29 cellular contexts compared by ENCODE assay signal in genomic region chr3:88707837-88708236, GRCh38.
"Had no signal": no experiment of that assay in that cellular context is flagged by ENCODE, and none has a peak within 500 bp of the region (broad histone marks: within the 10 kb centered on the region; RNA-seq: fewer than 3 reads in every experiment).

No MANE protein-coding gene starts in this region.

- H3K36me3 ChIP-seq: left lung, lower lobe of right lung, neural progenitor cell, neutrophil, right atrium auricular region, right lobe of liver, tibial nerve, vagina had no signal

- H3K9me3 Mint-ChIP-seq: nephron progenitor cell, neural progenitor cell, type B pancreatic cell had no signal

- H3K27ac Mint-ChIP-seq: mesothelial cell of epicardium; naive B cell; natural killer cell; nephron progenitor cell; neural progenitor cell; progenitor cell of endocrine pancreas; stimulated activated memory B cell treated with anti-CD40 and anti-IgM and Interleukin-4, amounts not matched to agents 10 μg/mL and 1 μg/mL and 100 μg/mL, for 72 hours; stimulated activated naive CD8-positive, alpha-beta T cell treated with anti-CD3 and anti-CD28 coated beads, Interleukin-15, amount 100 ng/mL, for 72 hours; type B pancreatic cell had no signal

- H3K27me3 ChIP-seq: hepatocyte, left lung, neural progenitor cell, neutrophil, right atrium auricular region, right lobe of liver, tibial nerve, vagina had no signal

- H3K27ac ChIP-seq: hepatocyte, left lung, lower lobe of right lung, neural progenitor cell, neutrophil, right atrium auricular region, right lobe of liver, tibial nerve, vagina had no signal

- FAIRE-seq: keratinocyte had no signal

- ATAC-seq: left cardiac atrium; left lung; lower lobe of right lung; natural killer cell; right lobe of liver; stimulated activated memory B cell treated with anti-CD40 and anti-IgM and Interleukin-4, amounts not matched to agents 10 μg/mL and 1 μg/mL and 100 μg/mL, for 72 hours; stimulated activated naive CD8-positive, alpha-beta T cell treated with anti-CD3 and anti-CD28 coated beads, Interleukin-15, amount 100 ng/mL, for 72 hours had no signal

- H3K4me1 ChIP-seq: left lung, lower lobe of right lung, neural progenitor cell, right atrium auricular region, right lobe of liver, tibial nerve, vagina had no signal

- H3K9me3 ChIP-seq: neutrophil, right atrium auricular region, right lobe of liver, tibial nerve, vagina had no signal

- DNase-seq: kidney glomerular epithelial cell; left cardiac atrium; left lung; lower lobe of right lung; mesendoderm; naive B cell; natural killer cell; nephron progenitor cell; occipital lobe; right lobe of liver; stimulated activated CD4-positive, alpha-beta T cell treated with anti-CD3 and anti-CD28 coated beads, Interleukin-1b, Interleukin-23, amount 100 ng/mL, for 48 hours; stimulated activated CD4-positive, alpha-beta T cell treated with anti-CD3 and anti-CD28 coated beads, Interleukin-2, amount 100 ng/mL, for 48 hours; stimulated activated CD4-positive, alpha-beta T cell treated with anti-CD3 and anti-CD28 coated beads, Interleukin-4, amount 100 ng/mL, for 4 hours; stimulated activated CD8-positive, alpha-beta memory T cell treated with anti-CD3 and anti-CD28 coated beads, Interleukin-4, amount 100 ng/mL, for 48 hours; stimulated activated naive CD4-positive, alpha-beta T cell treated with Interleukin-2 at 50 U/mL for 16 hours; stimulated activated naive CD8-positive, alpha-beta T cell treated with anti-CD3 and anti-CD28 coated beads, Interleukin-15, amount 100 ng/mL, for 72 hours; substantia nigra had no signal

- H3K4me3 ChIP-seq: hepatocyte, left lung, lower lobe of right lung, neural progenitor cell, right atrium auricular region, right lobe of liver, smooth muscle cell, tibial nerve, vagina had no signal

- H3K4me1 Mint-ChIP-seq: naive B cell; natural killer cell; nephron progenitor cell; neural progenitor cell; stimulated activated memory B cell treated with anti-CD40 and anti-IgM and Interleukin-4, amounts not matched to agents 10 μg/mL and 1 μg/mL and 100 μg/mL, for 72 hours; stimulated activated naive CD8-positive, alpha-beta T cell treated with anti-CD3 and anti-CD28 coated beads, Interleukin-15, amount 100 ng/mL, for 72 hours had no signal

- H3K36me3 Mint-ChIP-seq: mesothelial cell of epicardium; naive B cell; neural progenitor cell; stimulated activated memory B cell treated with anti-CD40 and anti-IgM and Interleukin-4, amounts not matched to agents 10 μg/mL and 1 μg/mL and 100 μg/mL, for 72 hours; type B pancreatic cell had no signal

- H3K4me3 Mint-ChIP-seq: mesothelial cell of epicardium; naive B cell; natural killer cell; nephron progenitor cell; neural progenitor cell; stimulated activated memory B cell treated with anti-CD40 and anti-IgM and Interleukin-4, amounts not matched to agents 10 μg/mL and 1 μg/mL and 100 μg/mL, for 72 hours; stimulated activated naive CD8-positive, alpha-beta T cell treated with anti-CD3 and anti-CD28 coated beads, Interleukin-15, amount 100 ng/mL, for 72 hours; type B pancreatic cell had no signal

- H3K27me3 Mint-ChIP-seq: naive B cell; progenitor cell of endocrine pancreas; stimulated activated memory B cell treated with anti-CD40 and anti-IgM and Interleukin-4, amounts not matched to agents 10 μg/mL and 1 μg/mL and 100 μg/mL, for 72 hours; stimulated activated naive CD8-positive, alpha-beta T cell treated with anti-CD3 and anti-CD28 coated beads, Interleukin-15, amount 100 ng/mL, for 72 hours; type B pancreatic cell had no signal
